ENCODE assay signal across 17 cellular contexts in genomic region chr19:10756791-10757190, GRCh38. TPM values are rescaled to one million over a fixed set of nuclear protein-coding genes. Genes with fewer than 3 reads are reported as not detected.
A peak's percentile ranks its signal among the peaks of the same experiment; 100 is the strongest.
DNase-seq lines count a peak whose midpoint lies in the region; ATAC-seq and TF ChIP-seq lines count a peak whose summit lies in the region.
"Had no signal": no experiment of that assay in that cellular context is flagged by ENCODE, and none has a peak within 500 bp of the region (broad histone marks: within the 10 kb centered on the region; RNA-seq: fewer than 3 reads in every experiment).

No MANE protein-coding gene starts in this region.

- peaks cover 26% of the 10 kb centered on the region for H3K4me1 ChIP-seq in NT2/D1 (ENCODE audit: insufficient read depth, insufficient read length)
- peaks cover 13 to 23% of the 10 kb centered on the region in 2 experiments for H3K4me1 ChIP-seq in trophoblast cell (ENCODE audit: control insufficient read depth in 1 of 2, insufficient read depth in 2 of 2, low read length in 2 of 2)

- intact Hi-C loops in activated CD4-positive, alpha-beta memory T cell treated with anti-CD3 and anti-CD28 coated beads for 36 hours (cut with micrococcal nuclease) = loop anchor here (5.0 kb wide), 1 partner anchor 104 kb away; the partner anchor contains the start of gene ILF3
- intact Hi-C loops in dorsolateral prefrontal cortex (cut with DNase I) = no loop called here

- H3K36me3 ChIP-seq in NT2/D1 (ENCODE audit: insufficient read depth, insufficient read length, low read length) (peaks cover 16% of the 10 kb centered on the region), trophoblast cell (ENCODE audit: control insufficient read depth in 1 of 2, insufficient read depth in 2 of 2, low read length in 2 of 2) (peaks cover 11 to 15% of the 10 kb centered on the region in 2 experiments)

- H3K9me3 ChIP-seq in NT2/D1 (ENCODE audit: insufficient read depth, low read length) (no peaks in the 10 kb centered on the region), trophoblast cell (ENCODE audit: insufficient read depth, low read depth, low read length) (no peaks in the 10 kb centered on the region)
- H3K9me3 ChIP-seq: body of pancreas, right atrium auricular region, thyroid gland had no signal

- TF ChIP-seq CTCF in dorsolateral prefrontal cortex (IDR thresholded peaks at IDR 0.05 in 54 of 56, conservative IDR thresholded peaks at IDR 0.05 in 2 of 56; ENCODE audit: low read depth in 1 of 56, partially characterized antibody in 56 of 56) = no peak

- no peaks in the 10 kb centered on the region for H3K27me3 Mint-ChIP-seq in activated CD4-positive, alpha-beta memory T cell treated with anti-CD3 and anti-CD28 coated beads for 36 hours
- no peaks in the 10 kb centered on the region for H3K27me3 Mint-ChIP-seq in activated CD4-positive, alpha-beta memory T cell treated with anti-CD3 and anti-CD28 coated beads, Interleukin-2, amount 10 ng/mL, durations not matched to agents 7 days and 5 days

- H3K4me2 ChIP-seq in trophoblast cell (ENCODE audit: low read length) = no peak overlapping the region

- no CpG with 5 or more reads among the region's 7 CpGs for WGBS in trophoblast cell (ENCODE audit: extremely low coverage, insufficient coverage, insufficient read length)

- H3K27ac Mint-ChIP-seq in activated CD4-positive, alpha-beta memory T cell treated with anti-CD3 and anti-CD28 coated beads for 36 hours = peak overlapping the region; percentile 69
- H3K27ac Mint-ChIP-seq in activated CD4-positive, alpha-beta memory T cell treated with anti-CD3 and anti-CD28 coated beads, Interleukin-2, amount 10 ng/mL, durations not matched to agents 7 days and 5 days = no peak overlapping the region

- H3K27ac ChIP-seq in dorsolateral prefrontal cortex (peak overlapping the region in 55 of 59 donors; percentile 4 to 100 (median 96)), trophoblast cell (ENCODE audit: low read depth, low read length) (no peak overlapping the region)
- H3K27ac ChIP-seq: body of pancreas, thyroid gland had no signal

- H4K12ac ChIP-seq in trophoblast cell (ENCODE audit: low read depth, low read length) = no peak overlapping the region

- H3K27me3 ChIP-seq in NT2/D1 (ENCODE audit: insufficient read depth, insufficient read length) (no peaks in the 10 kb centered on the region), dorsolateral prefrontal cortex (no peaks in the 10 kb centered on the region), trophoblast cell (ENCODE audit: insufficient read depth, low read length) (no peaks in the 10 kb centered on the region)
- H3K27me3 ChIP-seq: body of pancreas, right atrium auricular region, thyroid gland had no signal

- H3K23ac ChIP-seq in trophoblast cell (ENCODE audit: low read length) = no peak overlapping the region

- no peak overlapping the region for H3K14ac ChIP-seq in trophoblast cell (ENCODE audit: low read length)

- peaks cover 3% of the 10 kb centered on the region for H3K9me3 Mint-ChIP-seq in activated CD4-positive, alpha-beta memory T cell treated with anti-CD3 and anti-CD28 coated beads for 36 hours
- H3K9me3 Mint-ChIP-seq in activated CD4-positive, alpha-beta memory T cell treated with anti-CD3 and anti-CD28 coated beads, Interleukin-2, amount 10 ng/mL, durations not matched to agents 7 days and 5 days = peaks cover 5% of the 10 kb centered on the region
- H3K9me3 Mint-ChIP-seq: neural crest cell had no signal

- H3K18ac ChIP-seq in trophoblast cell (ENCODE audit: low read length) = peak overlapping the region; percentile 14

- no peak overlapping the region for H2BK12ac ChIP-seq in trophoblast cell (ENCODE audit: low read length)

- ATAC-seq in GM18861 (IDR thresholded peaks at IDR 0.05; ENCODE audit: unreplicated experiment) = no peak
- no peak for ATAC-seq in GM19035 (IDR thresholded peaks at IDR 0.05; ENCODE audit: unreplicated experiment)
- ATAC-seq: activated CD4-positive, CD25-positive, alpha-beta regulatory T cell treated with anti-CD3 and anti-CD28 coated beads, Interleukin-2, amount 50 U/mL, for 24 hours; body of pancreas had no signal

- H2AK5ac ChIP-seq in trophoblast cell (ENCODE audit: low read length) = no peak overlapping the region

- peaks cover 19% of the 10 kb centered on the region for H3K36me3 Mint-ChIP-seq in activated CD4-positive, alpha-beta memory T cell treated with anti-CD3 and anti-CD28 coated beads for 36 hours
- H3K36me3 Mint-ChIP-seq in activated CD4-positive, alpha-beta memory T cell treated with anti-CD3 and anti-CD28 coated beads, Interleukin-2, amount 10 ng/mL, durations not matched to agents 7 days and 5 days (ENCODE audit: low read depth) = peaks cover 57% of the 10 kb centered on the region

- no peak overlapping the region for H4K91ac ChIP-seq in trophoblast cell (ENCODE audit: low read depth, low read length)

- no peak for DNase-seq in activated CD4-positive, alpha-beta memory T cell treated with anti-CD3 and anti-CD28 coated beads for 36 hours
- DNase-seq in activated CD4-positive, alpha-beta memory T cell treated with anti-CD3 and anti-CD28 coated beads, Interleukin-2, amount 10 ng/mL, durations not matched to agents 7 days and 5 days = no peak
- DNase-seq in NT2/D1 (ENCODE audit: low read depth, low spot score) (no peak), dorsolateral prefrontal cortex (no peak), trophoblast cell (no peak)
- no peak for DNase-seq in central memory CD4-positive, alpha-beta T cell
- DNase-seq: ACHN; body of pancreas; effector CD8-positive, alpha-beta T cell; NCI-H187 treated with DMSO at 0.1 percent for 48 hours; NCI-H510A treated with DMSO at 0.1 percent for 48 hours; thyroid gland had no signal

- CTCF ChIA-PET in activated CD4-positive, alpha-beta memory T cell treated with anti-CD3 and anti-CD28 coated beads for 36 hours (lab: Charles Lee) = interaction anchor here (2.6 to 4.3 kb wide), 2 partner anchors 39 to 107 kb away, joined by 10 to 29 read pairs; partner anchors contain the start of gene DNM2
- CTCF ChIA-PET in activated CD4-positive, alpha-beta memory T cell treated with anti-CD3 and anti-CD28 coated beads, Interleukin-2, amount 10 ng/mL, durations not matched to agents 7 days and 5 days (lab: Charles Lee) = interaction anchor here (1.2 kb wide), 1 partner anchor 40 kb away, joined by 5 read pairs; the partner anchor contains the start of gene DNM2

- POLR2A ChIA-PET in activated CD4-positive, alpha-beta memory T cell treated with anti-CD3 and anti-CD28 coated beads for 36 hours (lab: Charles Lee) = no interaction called here
- POLR2A ChIA-PET in activated CD4-positive, alpha-beta memory T cell treated with anti-CD3 and anti-CD28 coated beads, Interleukin-2, amount 10 ng/mL, durations not matched to agents 7 days and 5 days (lab: Charles Lee) = interaction anchor here (0.6 kb wide), 1 partner anchor 12 kb away, joined by 3 read pairs; no protein-coding TSS in a partner anchor

- H3K79me2 ChIP-seq in trophoblast cell (ENCODE audit: control insufficient read depth, insufficient read depth, low read length, poor library complexity) = peaks cover 2% of the 10 kb centered on the region

- no peak overlapping the region for H2BK120ac ChIP-seq in trophoblast cell (ENCODE audit: insufficient read depth, low read length, poor library complexity)

- peak overlapping the region; percentile 21 for H3K9ac ChIP-seq in NT2/D1 (ENCODE audit: insufficient read length, low read depth)
- no peak overlapping the region for H3K9ac ChIP-seq in trophoblast cell (ENCODE audit: low read length)

- no peak overlapping the region for H2BK5ac ChIP-seq in trophoblast cell (ENCODE audit: low read depth, low read length, poor library complexity)

- H3K4me1 Mint-ChIP-seq in activated CD4-positive, alpha-beta memory T cell treated with anti-CD3 and anti-CD28 coated beads for 36 hours (ENCODE audit: low read depth) = peaks cover 77% of the 10 kb centered on the region
- peaks cover 84% of the 10 kb centered on the region for H3K4me1 Mint-ChIP-seq in activated CD4-positive, alpha-beta memory T cell treated with anti-CD3 and anti-CD28 coated beads, Interleukin-2, amount 10 ng/mL, durations not matched to agents 7 days and 5 days

- H3K4me3 ChIP-seq in NT2/D1 (ENCODE audit: insufficient read length, low read depth) = no peak overlapping the region
- H3K4me3 ChIP-seq in dorsolateral prefrontal cortex = no peak overlapping the region
- H3K4me3 ChIP-seq in trophoblast cell (ENCODE audit: low read depth, low read length) = no peak overlapping the region
- H3K4me3 ChIP-seq: body of pancreas, right atrium auricular region, thyroid gland had no signal

- H4K8ac ChIP-seq in trophoblast cell (ENCODE audit: low read depth, low read length) = no peak overlapping the region

- no peaks in the 10 kb centered on the region for H3K79me1 ChIP-seq in trophoblast cell (ENCODE audit: low read length)

- no peak overlapping the region for H2AFZ ChIP-seq in trophoblast cell (ENCODE audit: insufficient read depth, low read length, poor library complexity)

- no peak overlapping the region for H3K4me3 Mint-ChIP-seq in activated CD4-positive, alpha-beta memory T cell treated with anti-CD3 and anti-CD28 coated beads for 36 hours
- no peak overlapping the region for H3K4me3 Mint-ChIP-seq in activated CD4-positive, alpha-beta memory T cell treated with anti-CD3 and anti-CD28 coated beads, Interleukin-2, amount 10 ng/mL, durations not matched to agents 7 days and 5 days
- H3K4me3 Mint-ChIP-seq: neural crest cell had no signal

- H3K4ac ChIP-seq in trophoblast cell (ENCODE audit: low read depth, low read length) = no peak overlapping the region

RNA-seq across cellular contexts. Expression of gene DNM2, which starts 38.9 kb away (rescaled TPM):
- total RNA-seq in activated CD4-positive, alpha-beta memory T cell treated with anti-CD3 and anti-CD28 coated beads for 36 hours = 100 to 1,000 TPM; 171 to 173 TPM
- total RNA-seq in activated CD4-positive, alpha-beta memory T cell treated with anti-CD3 and anti-CD28 coated beads, Interleukin-2, amount 10 ng/mL, durations not matched to agents 7 days and 5 days = 100 to 1,000 TPM; 277 to 288 TPM
- total RNA-seq in dorsolateral prefrontal cortex = 100 to 1,000 TPM in 115 of 120 experiments, 10 to 100 TPM in 5; 88.3 to 281 (median 146) TPM
- 95.3 and 98.4 TPM in 2 replicates for polyA plus RNA-seq in trophoblast cell (2013)

RNA-seq across cellular contexts. Expression of gene QTRT1, which starts 55.6 kb away (rescaled TPM):
- total RNA-seq in activated CD4-positive, alpha-beta memory T cell treated with anti-CD3 and anti-CD28 coated beads for 36 hours = 10 to 100 TPM; 43.1 to 47.4 TPM
- total RNA-seq in activated CD4-positive, alpha-beta memory T cell treated with anti-CD3 and anti-CD28 coated beads, Interleukin-2, amount 10 ng/mL, durations not matched to agents 7 days and 5 days = 10 to 100 TPM; 24.0 to 26.4 TPM
- total RNA-seq in dorsolateral prefrontal cortex = 100 to 1,000 TPM in 5 of 120 experiments, 10 to 100 TPM in 115; 51.0 to 106 (median 74.7) TPM
- 8.4 and 8.7 TPM in 2 replicates for polyA plus RNA-seq in trophoblast cell (2013)
